In the genomic region with DNA sequence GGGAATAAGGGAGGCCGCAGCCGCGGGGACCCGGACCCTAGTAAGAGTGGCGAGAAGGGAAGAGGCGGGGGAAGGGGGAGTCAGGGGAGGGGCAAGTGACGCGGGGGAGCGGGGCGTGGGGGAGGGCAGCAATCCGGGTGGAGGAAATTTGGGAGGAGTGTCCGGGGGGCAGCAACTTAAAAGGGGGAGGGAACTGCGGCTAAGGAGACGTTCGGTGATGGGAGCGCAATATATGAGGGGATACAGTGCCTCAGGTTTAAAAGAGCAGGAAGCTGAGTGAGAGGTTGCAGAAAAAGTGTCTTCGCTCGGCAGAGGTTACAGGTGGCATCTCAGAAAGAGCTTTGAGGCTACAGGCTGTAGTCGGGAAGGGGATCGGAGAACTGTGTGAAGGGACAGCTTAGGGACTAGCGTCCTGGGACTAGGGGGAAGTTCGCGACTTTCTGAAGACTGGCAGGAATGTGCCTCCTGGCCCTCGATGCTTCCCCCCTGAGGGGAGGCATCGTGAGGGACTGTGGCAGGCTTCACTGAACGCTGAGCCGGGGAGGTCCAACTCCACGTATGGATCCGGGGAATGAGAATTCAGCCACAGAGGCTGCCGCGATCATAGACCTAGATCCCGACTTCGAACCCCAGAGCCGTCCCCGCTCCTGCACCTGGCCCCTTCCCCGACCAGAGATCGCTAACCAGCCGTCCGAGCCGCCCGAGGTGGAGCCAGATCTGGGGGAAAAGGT, we compare ENCODE assay signal across 8 cellular contexts. TPM values are rescaled to one million over a fixed set of nuclear protein-coding genes. Genes with fewer than 3 reads are reported as not detected.
DNase-seq lines count a peak whose midpoint lies in the region; ATAC-seq and TF ChIP-seq lines count a peak whose summit lies in the region.

No MANE protein-coding gene starts in this region.

- intact Hi-C loops in MCF 10A (cut with micrococcal nuclease), result no loop called here
- intact Hi-C loops in left colon (cut with DNase I, micrococcal nuclease), result no loop called here
- intact Hi-C loops in stomach (cut with DNase I; ENCODE audit: low total_unique reads), result no loop called here

- no peaks in the 10 kb centered on the region for H3K9me3 ChIP-seq in HAP-1
- no peaks in the 10 kb centered on the region for H3K9me3 ChIP-seq in stomach

- no peaks in the 10 kb centered on the region for H3K4me1 Mint-ChIP-seq in MCF 10A (ENCODE audit: insufficient read depth, unreplicated experiment)

- TF ChIP-seq POLR2A in stomach (IDR thresholded peaks at IDR 0.05), result no peak

- TF ChIP-seq EP300 in stomach (IDR thresholded peaks at IDR 0.05), result no peak

- H3K27me3 ChIP-seq in HAP-1 (ENCODE audit: low read depth) (no peaks in the 10 kb centered on the region), stomach (no peaks in the 10 kb centered on the region)

- ATAC-seq in left colon, result peak; percentile 66

- in situ Hi-C loops in HAP-1 (cut with MboI; ENCODE audit: low sequenced_read_pairs), result no loop called here

- peaks cover 66% of the 10 kb centered on the region for H3K27me3 Mint-ChIP-seq in MCF 10A (ENCODE audit: insufficient read depth, unreplicated experiment)

- H3K36me3 ChIP-seq in HAP-1 (replicated peaks), result no peaks in the 10 kb centered on the region
- peaks cover 0 to 4% (median 0%) of the 10 kb centered on the region in 4 donors for H3K36me3 ChIP-seq in stomach

- H3K9me3 Mint-ChIP-seq in MCF 10A (ENCODE audit: unreplicated experiment), result no peaks in the 10 kb centered on the region

- H3K4me3 Mint-ChIP-seq in MCF 10A (ENCODE audit: unreplicated experiment), result peak overlapping the region; percentile 82

- TSS peak; percentile 33 for BruUV-seq in MCF 10A (replicated peaks; lab: Mats Ljungman, UMichigan)

- peak overlapping the region; percentile 84 for H3K27ac Mint-ChIP-seq in MCF 10A (ENCODE audit: low read depth, unreplicated experiment)

- no peaks in the 10 kb centered on the region for H3K36me3 Mint-ChIP-seq in MCF 10A (ENCODE audit: insufficient read depth, unreplicated experiment)

- WGBS in stomach, 5 donors, result 1 to 32% (median 10%) methylated on average over 21 to 41 of the region's 41 CpGs

- CTCF ChIA-PET in MCF 10A (lab: Yijun Ruan, JAX), result no interaction called here

- DNase-seq in ELF-1 (ENCODE audit: low read depth, low spot score), result peak; percentile 76
- DNase-seq in HAP-1 (ENCODE audit: low spot score in 2 of 2), result peak; percentile 82 to 91
- peak; percentile 70 for DNase-seq in NCI-H748 (lab: John Stamatoyannopoulos, UW; ENCODE audit: unreplicated experiment)
- DNase-seq in MCF 10A (ENCODE audit: unreplicated experiment), result peak; percentile 34
- peak in 1 of 2 donors; percentile 26 for DNase-seq in left colon
- DNase-seq in stomach, result no peak
- no peak for DNase-seq in NCI-H2227 (lab: John Stamatoyannopoulos, UW; ENCODE audit: unreplicated experiment)
- no peak for DNase-seq in NCI-H128 (lab: John Stamatoyannopoulos, UW; ENCODE audit: unreplicated experiment)

- H3K4me1 ChIP-seq in HAP-1 (peaks cover 8% of the 10 kb centered on the region), stomach (peaks cover 0 to 27% (median 21%) of the 10 kb centered on the region in 4 donors)

- POLR2A ChIA-PET in MCF 10A (lab: Yijun Ruan, JAX), result interaction anchor here (0.7 to 1.3 kb wide), 4 partner anchors 22 to 84 kb away, joined by 3 to 5 read pairs (median 4); a partner anchor contains a TSS

- H3K27ac ChIP-seq in stomach, result peak overlapping the region; percentile 26 to 85 (median 79)

- H3K4me3 ChIP-seq in HAP-1, result peak overlapping the region; percentile 53
- H3K4me3 ChIP-seq in stomach, result peak overlapping the region; percentile 49 to 59 (median 55)

- TF ChIP-seq CTCF in MCF 10A (IDR thresholded peaks at IDR 0.05; ENCODE audit: unreplicated experiment) (no peak), stomach (IDR thresholded peaks at IDR 0.05) (no peak)

RNA-seq across cellular contexts. Expression of a gene that starts 0.5 kb away (rescaled TPM):
- total RNA-seq in MCF 10A (2022) (6.4 and 7.7 TPM in 2 replicates), left colon (10 to 100 TPM; 32.5 to 54.2 TPM), stomach (10 to 100 TPM in 1 of 5 donors, 1 to 10 TPM in 4; 3.1 to 31.4 (median 8.1) TPM)
- 10 to 100 TPM in 2 of 3 donors, 1 to 10 TPM in 1; 6.4 to 15.7 (median 12.1) TPM for polyA plus RNA-seq in stomach

RNA-seq across cellular contexts. Expression of a gene that starts 10.4 kb away (rescaled TPM):
- not detected in 2 replicates for total RNA-seq in MCF 10A (2022)
- not detected for total RNA-seq in left colon
- not detected for total RNA-seq in stomach
- under 1 TPM in 1 of 3 donors, not detected in 2; 0.43 TPM for polyA plus RNA-seq in stomach

RNA-seq across cellular contexts. Expression of a gene that starts 15.2 kb away (rescaled TPM):
- total RNA-seq in MCF 10A (2022), result 1.5 TPM in 1 of 2 replicates, not detected in the other
- 10 to 100 TPM; 47.7 to 98.7 TPM for total RNA-seq in left colon
- total RNA-seq in stomach, result 10 to 100 TPM in 2 of 5 donors, 1 to 10 TPM in 2, under 1 TPM in 1; 0.89 to 11.2 (median 8.2) TPM
- polyA plus RNA-seq in stomach, result 10 to 100 TPM in 1 of 3 donors, 1 to 10 TPM in 2; 6.7 to 10.4 (median 9.9) TPM

RNA-seq across cellular contexts. Expression of a gene that starts 22.3 kb away (rescaled TPM):
- 36.6 and 39.4 TPM in 2 replicates for total RNA-seq in MCF 10A (2022)
- 10 to 100 TPM; 35.4 to 37.9 TPM for total RNA-seq in left colon
- total RNA-seq in stomach, result 10 to 100 TPM; 20.7 to 53.3 (median 36.2) TPM
- 1 to 10 TPM; 6.2 to 9.5 (median 8.2) TPM for polyA plus RNA-seq in stomach

RNA-seq across cellular contexts. Expression of a gene that starts 28.0 kb away (rescaled TPM):
- total RNA-seq in MCF 10A (2022), result 67.0 and 81.3 TPM in 2 replicates
- 10 to 100 TPM; 63.4 to 76.1 TPM for total RNA-seq in left colon
- 10 to 100 TPM; 16.5 to 51.0 (median 47.3) TPM for total RNA-seq in stomach
- 10 to 100 TPM; 30.9 to 48.3 (median 47.2) TPM for polyA plus RNA-seq in stomach

Comparison
In these comparisons a context has a peak if more than half of its experiments do, and no peak if none do; other contexts are left out.
1. DNase-seq: peak in ELF-1 (single experiment), HAP-1 (2 of 2), NCI-H748 (single experiment) and MCF 10A (single experiment); none in stomach (single experiment), NCI-H2227 (single experiment) and NCI-H128 (single experiment).
2. RNA of a gene that starts 15.2 kb away (total RNA-seq): 47.7 to 98.7 TPM in left colon; 0.89 to 11.2 TPM in stomach and 1.5 TPM in MCF 10A; every median in the first group is over 4 times any median in the second.